Comparison of ENCODE assay signal across 22 cellular contexts in genomic region chr2:157931542-157931941, GRCh38.
"Had no signal": no experiment of that assay in that cellular context is flagged by ENCODE, and none has a peak within 500 bp of the region (broad histone marks: within the 10 kb centered on the region; RNA-seq: fewer than 3 reads in every experiment).

No MANE protein-coding gene starts in this region.

- H3K27ac Mint-ChIP-seq: activated naive CD4-positive, alpha-beta T cell treated with anti-CD3 and anti-CD28 coated beads, Interleukin-2, amount 50 U/mL, for 24 hours; activated T-cell treated with anti-CD3 and anti-CD28 coated beads, Interleukin-2, amount 50 U/mL, for 72 hours had no signal

- H3K9me3 ChIP-seq: ascending aorta, esophagus squamous epithelium, psoas muscle, stomach, vagina had no signal

- FAIRE-seq: endothelial cell of umbilical vein had no signal

- H3K27me3 Mint-ChIP-seq: activated naive CD4-positive, alpha-beta T cell treated with anti-CD3 and anti-CD28 coated beads, Interleukin-2, amount 50 U/mL, for 24 hours had no signal

- H3K4me1 ChIP-seq: ascending aorta, breast epithelium, esophagus squamous epithelium, psoas muscle, vagina had no signal

- H3K27me3 ChIP-seq: ascending aorta, breast epithelium, vagina had no signal

- H3K9me3 Mint-ChIP-seq: activated naive CD4-positive, alpha-beta T cell treated with anti-CD3 and anti-CD28 coated beads, Interleukin-2, amount 50 U/mL, for 24 hours; activated T-cell treated with anti-CD3 and anti-CD28 coated beads, Interleukin-2, amount 50 U/mL, for 72 hours; neural crest cell had no signal

- H3K36me3 Mint-ChIP-seq: activated naive CD4-positive, alpha-beta T cell treated with anti-CD3 and anti-CD28 coated beads, Interleukin-2, amount 50 U/mL, for 24 hours had no signal

- H3K27ac ChIP-seq: ascending aorta, breast epithelium, esophagus squamous epithelium, psoas muscle, skin epidermis, stomach, vagina, WERI-Rb-1 had no signal

- ATAC-seq: activated T-cell treated with anti-CD3 and anti-CD28 coated beads, Interleukin-2, amount 50 U/mL, for 72 hours; psoas muscle; right cardiac atrium had no signal

- H3K36me3 ChIP-seq: ascending aorta, breast epithelium, esophagus squamous epithelium, stomach, vagina, WERI-Rb-1 had no signal

- H3K4me3 ChIP-seq: ascending aorta, breast epithelium, esophagus squamous epithelium, psoas muscle, skin epidermis, stomach, vagina had no signal

- H3K4me3 Mint-ChIP-seq: activated naive CD4-positive, alpha-beta T cell treated with anti-CD3 and anti-CD28 coated beads, Interleukin-2, amount 50 U/mL, for 24 hours; activated T-cell treated with anti-CD3 and anti-CD28 coated beads, Interleukin-2, amount 50 U/mL, for 72 hours; neural crest cell had no signal

- DNase-seq: activated CD4-positive, alpha-beta T cell treated with anti-CD3 and anti-CD28 coated beads for 1 hour; activated CD4-positive, alpha-beta T cell treated with anti-CD3 and anti-CD28 coated beads, Interleukin-2, amount 50 U/mL, for 4 hours; activated effector memory CD4-positive, alpha-beta T cell treated with anti-CD3 and anti-CD28 coated beads, Interleukin-2, amount 50 U/mL, for 16 hours; activated T-cell treated with anti-CD3 and anti-CD28 coated beads, Interleukin-2, amount 50 U/mL, for 72 hours; effector CD4-positive, alpha-beta T cell; esophagus squamous epithelium; islet precursor cell; psoas muscle; right cardiac atrium; stimulated activated CD4-positive, alpha-beta T cell treated with anti-CD3 and anti-CD28 coated beads, Interleukin-15, amount 100 ng/mL, for 24 hours; stimulated activated CD4-positive, alpha-beta T cell treated with anti-CD3 and anti-CD28 coated beads, Interleukin-4, amount 100 ng/mL, for 1 hour; stomach; T1000; trophoblast cell; WERI-Rb-1 had no signal
